In the genomic region with DNA sequence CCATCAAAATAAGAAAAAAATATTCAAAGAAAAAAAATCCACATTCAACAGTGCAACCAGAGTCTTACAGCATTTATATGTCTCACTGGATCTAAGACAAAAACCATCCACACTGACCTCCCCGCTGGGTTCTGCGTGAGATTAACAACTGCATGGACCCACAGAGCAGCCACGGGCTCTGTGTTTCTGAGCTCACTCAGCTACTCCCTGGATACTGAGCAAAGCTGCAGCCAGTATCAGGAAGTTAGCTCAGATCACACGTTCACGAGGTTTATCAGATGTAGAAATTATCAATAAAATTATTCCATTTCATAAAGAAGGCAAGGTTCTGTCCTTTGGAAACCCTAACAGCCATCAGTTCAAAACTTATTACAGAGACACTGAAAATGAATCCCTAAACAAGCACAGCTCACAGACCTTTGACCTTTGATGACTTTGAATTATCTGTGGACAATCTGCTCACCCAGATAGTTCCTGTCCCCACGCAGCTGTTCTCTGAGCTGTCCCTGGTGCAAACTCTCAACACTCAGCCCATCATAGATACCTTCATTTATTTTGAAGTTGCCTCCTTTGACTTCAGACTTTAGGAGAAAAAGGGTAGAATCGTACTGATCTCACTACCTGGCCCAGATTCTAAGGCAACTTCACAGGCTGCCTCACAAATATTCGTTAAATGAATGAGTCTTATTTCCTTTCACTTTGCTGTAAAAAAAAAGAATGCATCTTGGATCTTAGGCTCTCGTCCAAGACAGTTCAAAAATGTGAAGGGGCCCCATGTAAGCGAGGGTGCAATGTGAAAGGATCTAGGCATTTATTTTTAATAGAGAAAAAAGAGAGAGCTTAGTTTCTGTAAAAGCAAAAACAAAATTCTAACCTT, we compare ENCODE assay signal across 8 cellular contexts.
DNase-seq lines count a peak whose midpoint lies in the region; ATAC-seq and TF ChIP-seq lines count a peak whose summit lies in the region.

No MANE protein-coding gene starts in this region.

- H3K79me1 ChIP-seq in mesenchymal stem cell (replicated peaks; ENCODE audit: low read length, poor library complexity, severe bottlenecking): peaks cover 4% of the 10 kb centered on the region

- H2BK15ac ChIP-seq in mesenchymal stem cell (ENCODE audit: low read depth, poor library complexity, severe bottlenecking): no peak overlapping the region

- H2BK120ac ChIP-seq in mesenchymal stem cell (ENCODE audit: low read depth, low read length): no peak overlapping the region

- no peak overlapping the region for H3K14ac ChIP-seq in mesenchymal stem cell (ENCODE audit: low read length in 2 of 2)

- CTCF ChIA-PET in activated naive CD4-positive, alpha-beta T cell treated with anti-CD3 and anti-CD28 coated beads, Interleukin-2, amount 10 ng/mL, durations not matched to agents 7 days and 5 days (lab: Charles Lee): interaction anchor here (0.6 kb wide), 1 partner anchor 106 kb away, joined by 3 read pairs; no protein-coding TSS in a partner anchor

- peaks cover 11% of the 10 kb centered on the region for H3K36me3 Mint-ChIP-seq in activated naive CD4-positive, alpha-beta T cell treated with anti-CD3 and anti-CD28 coated beads, Interleukin-2, amount 10 ng/mL, durations not matched to agents 7 days and 5 days
- peaks cover 11% of the 10 kb centered on the region for H3K36me3 Mint-ChIP-seq in activated naive CD8-positive, alpha-beta T cell treated with anti-CD3 and anti-CD28 coated beads, Interleukin-2, amount 50 U/mL, for 24 hours (ENCODE audit: low read depth)

- peak overlapping the region; percentile 71 for H3K27ac Mint-ChIP-seq in activated naive CD4-positive, alpha-beta T cell treated with anti-CD3 and anti-CD28 coated beads, Interleukin-2, amount 10 ng/mL, durations not matched to agents 7 days and 5 days
- H3K27ac Mint-ChIP-seq in activated naive CD8-positive, alpha-beta T cell treated with anti-CD3 and anti-CD28 coated beads, Interleukin-2, amount 50 U/mL, for 24 hours: peak overlapping the region; percentile 29

- no peak for TF ChIP-seq CTCF in tibial artery (IDR thresholded peaks at IDR 0.05)

- no peaks in the 10 kb centered on the region for H3K27me3 Mint-ChIP-seq in activated naive CD4-positive, alpha-beta T cell treated with anti-CD3 and anti-CD28 coated beads, Interleukin-2, amount 10 ng/mL, durations not matched to agents 7 days and 5 days
- no peaks in the 10 kb centered on the region for H3K27me3 Mint-ChIP-seq in activated naive CD8-positive, alpha-beta T cell treated with anti-CD3 and anti-CD28 coated beads, Interleukin-2, amount 50 U/mL, for 24 hours

- H2AFZ ChIP-seq in mesenchymal stem cell (ENCODE audit: low read depth, low read length): no peak overlapping the region

- no peaks in the 10 kb centered on the region for H3K9me3 ChIP-seq in mesenchymal stem cell (ENCODE audit: control insufficient read depth, low read length)
- no peaks in the 10 kb centered on the region for H3K9me3 ChIP-seq in tibial artery

- peak overlapping the region in 1 of 2 experiments; percentile 61 for H3K4me3 ChIP-seq in mesenchymal stem cell (ENCODE audit: insufficient read depth in 1 of 2, low read depth in 1 of 2, low read length in 2 of 2)
- no peak overlapping the region for H3K4me3 ChIP-seq in tibial artery

- H2AK5ac ChIP-seq in mesenchymal stem cell (ENCODE audit: low read length, severe bottlenecking): no peak overlapping the region

- no peak overlapping the region for H3K4ac ChIP-seq in mesenchymal stem cell (ENCODE audit: low read depth in 1 of 2, low read length in 2 of 2)

- no peak overlapping the region for H4K91ac ChIP-seq in mesenchymal stem cell (ENCODE audit: low read length)

- 74% methylated on average over 10 of the region's 10 CpGs for WGBS in mesenchymal stem cell

- H3K4me2 ChIP-seq in mesenchymal stem cell (ENCODE audit: low read length, poor library complexity, severe bottlenecking): no peak overlapping the region

- intact Hi-C loops in tibial artery (cut with DNase I; ENCODE audit: low total_unique reads): no loop called here

- H3K18ac ChIP-seq in mesenchymal stem cell (ENCODE audit: low read depth in 1 of 2, low read length in 2 of 2): peak overlapping the region in 1 of 2 experiments; percentile 84

- peak overlapping the region; percentile 64 for H3K9ac ChIP-seq in mesenchymal stem cell (ENCODE audit: low read length)

- H3K36me3 ChIP-seq in mesenchymal stem cell (ENCODE audit: control insufficient read depth in 1 of 2, insufficient read depth in 2 of 2, low read depth in 1 of 2, low read length in 2 of 2) (peaks cover 0 to 2% of the 10 kb centered on the region in 2 experiments), tibial artery (no peaks in the 10 kb centered on the region)

- peaks cover 11% of the 10 kb centered on the region for H3K9me3 Mint-ChIP-seq in activated naive CD4-positive, alpha-beta T cell treated with anti-CD3 and anti-CD28 coated beads, Interleukin-2, amount 10 ng/mL, durations not matched to agents 7 days and 5 days
- H3K9me3 Mint-ChIP-seq in activated naive CD8-positive, alpha-beta T cell treated with anti-CD3 and anti-CD28 coated beads, Interleukin-2, amount 50 U/mL, for 24 hours: no peaks in the 10 kb centered on the region

- DNase-seq in activated naive CD4-positive, alpha-beta T cell treated with anti-CD3 and anti-CD28 coated beads, Interleukin-2, amount 10 ng/mL, durations not matched to agents 7 days and 5 days: no peak
- no peak for DNase-seq in activated naive CD4-positive, alpha-beta T cell treated with Interleukin-2 at 50 U/mL for 16 hours
- DNase-seq in activated naive CD8-positive, alpha-beta T cell treated with anti-CD3 and anti-CD28 coated beads, Interleukin-2, amount 50 U/mL, for 24 hours: no peak
- DNase-seq in mesenchymal stem cell (no peak), tibial artery (no peak), putamen (ENCODE audit: low spot score) (no peak)
- DNase-seq in stimulated activated CD4-positive, alpha-beta T cell treated with anti-CD3 and anti-CD28 coated beads, Interleukin-15, amount 100 ng/mL, for 24 hours: no peak

- peak overlapping the region; percentile 23 for H3K4me3 Mint-ChIP-seq in activated naive CD4-positive, alpha-beta T cell treated with anti-CD3 and anti-CD28 coated beads, Interleukin-2, amount 10 ng/mL, durations not matched to agents 7 days and 5 days
- peak overlapping the region; percentile 50 for H3K4me3 Mint-ChIP-seq in activated naive CD8-positive, alpha-beta T cell treated with anti-CD3 and anti-CD28 coated beads, Interleukin-2, amount 50 U/mL, for 24 hours

- H3K27ac ChIP-seq in mesenchymal stem cell (ENCODE audit: low read length, poor library complexity, severe bottlenecking): no peak overlapping the region
- peak overlapping the region; percentile 17 to 52 for H3K27ac ChIP-seq in tibial artery

- H4K8ac ChIP-seq in mesenchymal stem cell (ENCODE audit: low read length): no peak overlapping the region

- H3K4me1 Mint-ChIP-seq in activated naive CD4-positive, alpha-beta T cell treated with anti-CD3 and anti-CD28 coated beads, Interleukin-2, amount 10 ng/mL, durations not matched to agents 7 days and 5 days: peaks cover 29% of the 10 kb centered on the region
- H3K4me1 Mint-ChIP-seq in activated naive CD8-positive, alpha-beta T cell treated with anti-CD3 and anti-CD28 coated beads, Interleukin-2, amount 50 U/mL, for 24 hours: peaks cover 30% of the 10 kb centered on the region

- ATAC-seq in activated naive CD8-positive, alpha-beta T cell treated with anti-CD3 and anti-CD28 coated beads, Interleukin-2, amount 50 U/mL, for 24 hours: peak; percentile 49
- ATAC-seq in HG03571 (IDR thresholded peaks at IDR 0.05; ENCODE audit: unreplicated experiment): no peak

- H2BK5ac ChIP-seq in mesenchymal stem cell (ENCODE audit: low read depth, low read length, poor library complexity, severe bottlenecking): no peak overlapping the region

- H3K4me1 ChIP-seq in mesenchymal stem cell (ENCODE audit: control insufficient read depth, insufficient read depth, low read depth, low read length): peaks cover 8% of the 10 kb centered on the region
- peaks cover 0 to 59% (median 21%) of the 10 kb centered on the region in 4 donors for H3K4me1 ChIP-seq in tibial artery

- no peak overlapping the region for H2BK12ac ChIP-seq in mesenchymal stem cell (ENCODE audit: low read length in 2 of 2)

- H3K27me3 ChIP-seq in mesenchymal stem cell (ENCODE audit: control insufficient read depth in 1 of 2, insufficient read depth in 1 of 2, low read length in 2 of 2) (no peaks in the 10 kb centered on the region), tibial artery (no peaks in the 10 kb centered on the region)

- H3K23ac ChIP-seq in mesenchymal stem cell (ENCODE audit: low read length in 2 of 2): no peak overlapping the region
